ENCODE assay signal across 31 cellular contexts in the genomic region with DNA sequence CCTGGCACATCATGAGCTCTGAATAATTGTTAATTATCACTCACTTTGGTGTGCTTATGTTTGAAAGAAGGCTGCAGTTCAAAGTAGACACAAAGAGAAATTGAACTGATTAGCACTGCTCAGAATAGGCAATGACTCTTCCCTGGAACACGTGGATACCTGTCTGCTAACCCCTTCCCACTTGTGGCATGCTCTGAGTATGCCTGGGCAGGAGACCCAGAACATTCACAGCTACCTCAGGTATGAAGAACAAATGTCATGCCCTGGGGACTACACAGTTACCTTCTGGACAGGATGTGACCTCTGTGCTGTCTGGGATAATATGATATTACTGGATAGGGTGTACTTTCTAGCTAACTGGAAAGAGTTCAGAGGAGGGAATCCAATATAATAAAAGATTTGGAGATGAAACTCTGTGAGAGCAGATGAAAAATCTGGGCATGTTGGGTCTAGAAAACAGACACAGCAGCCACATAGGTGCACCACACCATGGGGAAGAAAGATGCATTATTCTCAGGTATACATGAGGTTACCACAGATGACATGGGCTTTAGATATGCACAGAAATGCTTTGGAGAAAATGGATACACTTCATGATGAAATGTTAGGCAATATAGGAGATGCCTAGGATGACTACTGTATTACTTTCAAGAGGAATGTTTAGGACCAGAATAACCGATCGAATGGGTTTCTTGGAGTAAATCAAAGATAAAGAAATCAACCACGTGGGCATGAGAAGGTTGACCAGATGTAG.
DNase-seq lines count a peak whose midpoint lies in the region; ATAC-seq and TF ChIP-seq lines count a peak whose summit lies in the region.
"Had no signal": no experiment of that assay in that cellular context is flagged by ENCODE, and none has a peak within 500 bp of the region (broad histone marks: within the 10 kb centered on the region; RNA-seq: fewer than 3 reads in every experiment).

No MANE protein-coding gene starts in this region.

- H3K27ac ChIP-seq in esophagus muscularis mucosa (replicated peaks in 1 of 4): no peak overlapping the region
- H3K27ac ChIP-seq: dorsolateral prefrontal cortex, neutrophil, SJSA1, spleen, testis had no signal

- peaks cover 0 to 10% (median 4%) of the 10 kb centered on the region in 4 donors for H3K4me1 ChIP-seq in esophagus muscularis mucosa
- H3K4me1 ChIP-seq: SJSA1, spleen, testis had no signal

- H3K9me3 ChIP-seq in esophagus muscularis mucosa: no peaks in the 10 kb centered on the region
- H3K9me3 ChIP-seq: neutrophil, SJSA1, testis had no signal

- H3K27ac Mint-ChIP-seq in activated naive CD8-positive, alpha-beta T cell treated with anti-CD3 and anti-CD28 coated beads for 36 hours: no peak overlapping the region
- H3K27ac Mint-ChIP-seq: activated naive CD8-positive, alpha-beta T cell treated with anti-CD3 and anti-CD28 coated beads, Interleukin-2, amount 50 U/mL, for 24 hours; activated T-cell treated with anti-CD3 and anti-CD28 coated beads, Interleukin-2, amount 50 U/mL, for 24 hours; B cell; CD4-positive, alpha-beta memory T cell; stimulated activated naive CD8-positive, alpha-beta T cell treated with anti-CD3 and anti-CD28 coated beads, Interleukin-15, Interleukin-2, amounts not matched to agents 100 ng/mL and 50 ng/mL, for 24 hours; T-cell had no signal

- H3K4me1 Mint-ChIP-seq in activated naive CD8-positive, alpha-beta T cell treated with anti-CD3 and anti-CD28 coated beads for 36 hours: no peaks in the 10 kb centered on the region
- H3K4me1 Mint-ChIP-seq: activated naive CD8-positive, alpha-beta T cell treated with anti-CD3 and anti-CD28 coated beads, Interleukin-2, amount 50 U/mL, for 24 hours; B cell; CD4-positive, alpha-beta memory T cell; T-cell had no signal

- no peaks in the 10 kb centered on the region for H3K27me3 ChIP-seq in esophagus muscularis mucosa
- H3K27me3 ChIP-seq: SJSA1, spleen, testis had no signal

- intact Hi-C loops in esophagus muscularis mucosa (cut with DNase I): no loop called here

- no peaks in the 10 kb centered on the region for H3K27me3 Mint-ChIP-seq in activated naive CD8-positive, alpha-beta T cell treated with anti-CD3 and anti-CD28 coated beads for 36 hours
- H3K27me3 Mint-ChIP-seq: activated naive CD8-positive, alpha-beta T cell treated with anti-CD3 and anti-CD28 coated beads, Interleukin-2, amount 50 U/mL, for 24 hours; activated T-cell treated with anti-CD3 and anti-CD28 coated beads, Interleukin-2, amount 50 U/mL, for 24 hours; B cell had no signal

- TF ChIP-seq POLR2A in esophagus muscularis mucosa (IDR thresholded peaks at IDR 0.05; ENCODE audit: low read depth): no peak

- H3K36me3 ChIP-seq in esophagus muscularis mucosa: no peaks in the 10 kb centered on the region
- H3K36me3 ChIP-seq: neutrophil, SJSA1, spleen had no signal

- DNase-seq in EH (ENCODE audit: low read depth) (peak; percentile 26), HS-5 (ENCODE audit: low read depth) (peak; percentile 29), amniotic epithelial cell (ENCODE audit: low read depth) (peak; percentile 3), fibroblast of the aortic adventitia (ENCODE audit: low read depth) (peak; percentile 40), esophagus muscularis mucosa (ENCODE audit: extremely low spot score) (no peak)
- DNase-seq in activated naive CD8-positive, alpha-beta T cell treated with anti-CD3 and anti-CD28 coated beads for 36 hours: no peak
- DNase-seq: activated CD4-positive, CD25-positive, alpha-beta regulatory T cell; activated gamma-delta T cell; activated naive CD8-positive, alpha-beta T cell treated with anti-CD3 and anti-CD28 coated beads, Interleukin-2, amount 50 U/mL, for 24 hours; activated T-cell treated with anti-CD3 and anti-CD28 coated beads, Interleukin-2, amount 50 U/mL, for 24 hours; CD4-positive, alpha-beta memory T cell; cerebellar nuclear complex; dorsolateral prefrontal cortex; head of caudate nucleus; midbrain; naive thymus-derived CD4-positive, alpha-beta T cell; NCI-H146; NCI-H2107; NCI-H446; NCI-H774; right cardiac atrium; spleen; stimulated activated CD4-positive, alpha-beta T cell treated with anti-CD3 and anti-CD28 coated beads, Interleukin-2, amount 100 ng/mL, for 24 hours; T-cell; testis had no signal

- TF ChIP-seq EP300 in esophagus muscularis mucosa (IDR thresholded peaks at IDR 0.05): no peak

- no peaks in the 10 kb centered on the region for H3K9me3 Mint-ChIP-seq in activated naive CD8-positive, alpha-beta T cell treated with anti-CD3 and anti-CD28 coated beads for 36 hours
- H3K9me3 Mint-ChIP-seq: activated naive CD8-positive, alpha-beta T cell treated with anti-CD3 and anti-CD28 coated beads, Interleukin-2, amount 50 U/mL, for 24 hours; activated T-cell treated with anti-CD3 and anti-CD28 coated beads, Interleukin-2, amount 50 U/mL, for 24 hours; CD4-positive, alpha-beta memory T cell; naive thymus-derived CD4-positive, alpha-beta T cell; stimulated activated naive CD8-positive, alpha-beta T cell treated with anti-CD3 and anti-CD28 coated beads, Interleukin-15, Interleukin-2, amounts not matched to agents 100 ng/mL and 50 ng/mL, for 24 hours; T-cell had no signal

- H3K4me3 ChIP-seq in fibroblast of the aortic adventitia (ENCODE audit: low read depth, low read length): no peak overlapping the region
- no peak overlapping the region for H3K4me3 ChIP-seq in esophagus muscularis mucosa
- H3K4me3 ChIP-seq: dorsolateral prefrontal cortex, SJSA1, spleen, testis had no signal

- H3K36me3 Mint-ChIP-seq in activated naive CD8-positive, alpha-beta T cell treated with anti-CD3 and anti-CD28 coated beads for 36 hours: no peaks in the 10 kb centered on the region
- H3K36me3 Mint-ChIP-seq: CD4-positive, alpha-beta memory T cell; T-cell had no signal

- WGBS in esophagus muscularis mucosa: 92% methylated on average over 4 of the region's 4 CpGs

- no peak overlapping the region for H3K4me3 Mint-ChIP-seq in activated naive CD8-positive, alpha-beta T cell treated with anti-CD3 and anti-CD28 coated beads for 36 hours
- H3K4me3 Mint-ChIP-seq: activated naive CD8-positive, alpha-beta T cell treated with anti-CD3 and anti-CD28 coated beads, Interleukin-2, amount 50 U/mL, for 24 hours; activated T-cell treated with anti-CD3 and anti-CD28 coated beads, Interleukin-2, amount 50 U/mL, for 24 hours; B cell; CD4-positive, alpha-beta memory T cell; naive thymus-derived CD4-positive, alpha-beta T cell; stimulated activated naive CD8-positive, alpha-beta T cell treated with anti-CD3 and anti-CD28 coated beads, Interleukin-15, Interleukin-2, amounts not matched to agents 100 ng/mL and 50 ng/mL, for 24 hours; T-cell had no signal

- no peak for ATAC-seq in HG02763 (IDR thresholded peaks at IDR 0.05; ENCODE audit: unreplicated experiment)
- ATAC-seq: activated naive CD8-positive, alpha-beta T cell treated with anti-CD3 and anti-CD28 coated beads, Interleukin-2, amount 50 U/mL, for 24 hours; HepG2; naive thymus-derived CD4-positive, alpha-beta T cell; right cardiac atrium had no signal

- TF ChIP-seq CTCF in fibroblast of the aortic adventitia (IDR thresholded peaks at IDR 0.05; ENCODE audit: insufficient read depth, low read length): no peak
- TF ChIP-seq CTCF in esophagus muscularis mucosa (IDR thresholded peaks at IDR 0.05): no peak

Comparison
In these comparisons a context has a peak if more than half of its experiments do, and no peak if none do; other contexts are left out.
1. DNase-seq: peak in EH (single experiment), HS-5 (single experiment), amniotic epithelial cell (single experiment) and fibroblast of the aortic adventitia (single experiment); none in esophagus muscularis mucosa (single experiment) and activated naive CD8-positive, alpha-beta T cell treated with anti-CD3 and anti-CD28 coated beads for 36 hours (single experiment).